ENCODE assay signal across 8 cellular contexts in genomic region chr16:56606688-56607618, GRCh38. TPM values are rescaled to one million over a fixed set of nuclear protein-coding genes. Genes with fewer than 3 reads are reported as not detected.
A peak's percentile ranks its signal among the peaks of the same experiment; 100 is the strongest.
DNase-seq lines count a peak whose midpoint lies in the region; ATAC-seq lines count a peak whose summit lies in the region.

No MANE protein-coding gene starts in this region.

- DNase-seq in activated CD8-positive, alpha-beta memory T cell treated with anti-CD3 and anti-CD28 coated beads, Interleukin-2, amount 10 ng/mL, durations not matched to agents 7 days and 5 days = no peak
- no peak for DNase-seq in activated CD8-positive, alpha-beta memory T cell treated with anti-CD3 and anti-CD28 coated beads, Interleukin-2, amount 50 U/mL, for 4 hours
- DNase-seq in Right ventricle myocardium superior (peak; percentile 84), pulmonary artery endothelial cell (ENCODE audit: low read depth, low spot score) (peak; percentile 97), NCI-H1105 (lab: John Stamatoyannopoulos, UW) (no peak)

- ATAC-seq in activated CD8-positive, alpha-beta memory T cell treated with anti-CD3 and anti-CD28 coated beads, Interleukin-2, amount 10 ng/mL, durations not matched to agents 7 days and 5 days = no peak
- ATAC-seq in activated T-helper 17 cell treated with anti-CD3 and anti-CD28 coated beads, Interleukin-2, amount 50 U/mL, for 72 hours (replicated peaks) = no peak
- peak; percentile 1 for ATAC-seq in Right ventricle myocardium superior (ENCODE audit: poor library complexity)
- ATAC-seq in HG03159 (IDR thresholded peaks at IDR 0.05; ENCODE audit: unreplicated experiment) = no peak
- ATAC-seq in HG02763 (IDR thresholded peaks at IDR 0.05; ENCODE audit: unreplicated experiment) = no peak

- H3K4me3 Mint-ChIP-seq in activated CD8-positive, alpha-beta memory T cell treated with anti-CD3 and anti-CD28 coated beads, Interleukin-2, amount 10 ng/mL, durations not matched to agents 7 days and 5 days = no peak overlapping the region
- H3K4me3 Mint-ChIP-seq in activated T-helper 17 cell treated with anti-CD3 and anti-CD28 coated beads, Interleukin-2, amount 50 U/mL, for 72 hours = peak overlapping the region; percentile 98

- H3K4me1 Mint-ChIP-seq in activated CD8-positive, alpha-beta memory T cell treated with anti-CD3 and anti-CD28 coated beads, Interleukin-2, amount 10 ng/mL, durations not matched to agents 7 days and 5 days = peaks cover 44% of the 10 kb centered on the region
- peaks cover 37% of the 10 kb centered on the region for H3K4me1 Mint-ChIP-seq in activated T-helper 17 cell treated with anti-CD3 and anti-CD28 coated beads, Interleukin-2, amount 50 U/mL, for 72 hours

- CTCF ChIA-PET in activated CD8-positive, alpha-beta memory T cell treated with anti-CD3 and anti-CD28 coated beads, Interleukin-2, amount 10 ng/mL, durations not matched to agents 7 days and 5 days (lab: Charles Lee) = interaction anchor here (0.9 to 3.9 kb wide), 7 partner anchors 11 to 95 kb away, joined by 3 to 15 read pairs (median 5); no protein-coding TSS in a partner anchor

- peak overlapping the region; percentile 55 for H3K27ac Mint-ChIP-seq in activated CD8-positive, alpha-beta memory T cell treated with anti-CD3 and anti-CD28 coated beads, Interleukin-2, amount 10 ng/mL, durations not matched to agents 7 days and 5 days
- no peak overlapping the region for H3K27ac Mint-ChIP-seq in activated T-helper 17 cell treated with anti-CD3 and anti-CD28 coated beads, Interleukin-2, amount 50 U/mL, for 72 hours

- H3K9me3 Mint-ChIP-seq in activated CD8-positive, alpha-beta memory T cell treated with anti-CD3 and anti-CD28 coated beads, Interleukin-2, amount 10 ng/mL, durations not matched to agents 7 days and 5 days (ENCODE audit: low read depth) = no peaks in the 10 kb centered on the region
- H3K9me3 Mint-ChIP-seq in activated T-helper 17 cell treated with anti-CD3 and anti-CD28 coated beads, Interleukin-2, amount 50 U/mL, for 72 hours = no peaks in the 10 kb centered on the region

- no peaks in the 10 kb centered on the region for H3K36me3 Mint-ChIP-seq in activated CD8-positive, alpha-beta memory T cell treated with anti-CD3 and anti-CD28 coated beads, Interleukin-2, amount 10 ng/mL, durations not matched to agents 7 days and 5 days
- peaks cover 7% of the 10 kb centered on the region for H3K36me3 Mint-ChIP-seq in activated T-helper 17 cell treated with anti-CD3 and anti-CD28 coated beads, Interleukin-2, amount 50 U/mL, for 72 hours (ENCODE audit: low read depth)

- intact Hi-C loops in Right ventricle myocardium superior (cut with DNase I) = no loop called here

- H3K27me3 Mint-ChIP-seq in activated CD8-positive, alpha-beta memory T cell treated with anti-CD3 and anti-CD28 coated beads, Interleukin-2, amount 10 ng/mL, durations not matched to agents 7 days and 5 days = peaks cover 4% of the 10 kb centered on the region
- H3K27me3 Mint-ChIP-seq in activated T-helper 17 cell treated with anti-CD3 and anti-CD28 coated beads, Interleukin-2, amount 50 U/mL, for 72 hours = no peaks in the 10 kb centered on the region

RNA-seq across cellular contexts. Expression of gene MT2A, which starts 1.4 kb away (rescaled TPM):
- 100 to 1,000 TPM; 121 to 125 TPM for total RNA-seq in activated CD8-positive, alpha-beta memory T cell treated with anti-CD3 and anti-CD28 coated beads, Interleukin-2, amount 10 ng/mL, durations not matched to agents 7 days and 5 days
- total RNA-seq in activated T-helper 17 cell treated with anti-CD3 and anti-CD28 coated beads, Interleukin-2, amount 50 U/mL, for 72 hours = 100 to 1,000 TPM in 1 of 2 donors, 10 to 100 TPM in 1; 25.6 to 114 TPM
- 87.9 TPM for total RNA-seq in Right ventricle myocardium superior
- total RNA-seq in pulmonary artery endothelial cell = 227 and 304 TPM in 2 replicates

RNA-seq across cellular contexts. Expression of gene MT3, which starts 17.6 kb away (rescaled TPM):
- total RNA-seq in activated CD8-positive, alpha-beta memory T cell treated with anti-CD3 and anti-CD28 coated beads, Interleukin-2, amount 10 ng/mL, durations not matched to agents 7 days and 5 days = 1 to 10 TPM in 1 of 2 experiments, not detected in 1; 3.6 TPM
- 10 to 100 TPM in 1 of 2 donors, 1 to 10 TPM in 1; 3.0 to 73.8 TPM for total RNA-seq in activated T-helper 17 cell treated with anti-CD3 and anti-CD28 coated beads, Interleukin-2, amount 50 U/mL, for 72 hours
- 3.5 TPM for total RNA-seq in Right ventricle myocardium superior
- total RNA-seq in pulmonary artery endothelial cell = not detected in 2 replicates

RNA-seq across cellular contexts. Expression of gene MT1E, which starts 18.6 kb away (rescaled TPM):
- 10 to 100 TPM; 41.2 to 54.1 TPM for total RNA-seq in activated CD8-positive, alpha-beta memory T cell treated with anti-CD3 and anti-CD28 coated beads, Interleukin-2, amount 10 ng/mL, durations not matched to agents 7 days and 5 days
- under 1 TPM in 1 of 2 donors, not detected in 1; 0.53 TPM for total RNA-seq in activated T-helper 17 cell treated with anti-CD3 and anti-CD28 coated beads, Interleukin-2, amount 50 U/mL, for 72 hours
- total RNA-seq in Right ventricle myocardium superior = 109 TPM
- 132 and 284 TPM in 2 replicates for total RNA-seq in pulmonary artery endothelial cell

RNA-seq across cellular contexts. Expression of gene MT1M, which starts 25.5 kb away (rescaled TPM):
- total RNA-seq in activated CD8-positive, alpha-beta memory T cell treated with anti-CD3 and anti-CD28 coated beads, Interleukin-2, amount 10 ng/mL, durations not matched to agents 7 days and 5 days = not detected
- total RNA-seq in activated T-helper 17 cell treated with anti-CD3 and anti-CD28 coated beads, Interleukin-2, amount 50 U/mL, for 72 hours = not detected
- total RNA-seq in Right ventricle myocardium superior (5.4 TPM), pulmonary artery endothelial cell (3.5 and 8.8 TPM in 2 replicates)

RNA-seq across cellular contexts. Expression of gene MT1A, which starts 31.5 kb away (rescaled TPM):
- total RNA-seq in activated CD8-positive, alpha-beta memory T cell treated with anti-CD3 and anti-CD28 coated beads, Interleukin-2, amount 10 ng/mL, durations not matched to agents 7 days and 5 days = under 1 TPM in 1 of 2 experiments, not detected in 1; 0.91 TPM
- total RNA-seq in activated T-helper 17 cell treated with anti-CD3 and anti-CD28 coated beads, Interleukin-2, amount 50 U/mL, for 72 hours = 1 to 10 TPM; 1.5 to 6.5 TPM
- 2.3 TPM for total RNA-seq in Right ventricle myocardium superior
- total RNA-seq in pulmonary artery endothelial cell = 4.2 and 9.4 TPM in 2 replicates

Comparison
In these comparisons a context has a peak if more than half of its experiments do, and no peak if none do; other contexts are left out.
1. DNase-seq: peak in Right ventricle myocardium superior (single experiment) and pulmonary artery endothelial cell (single experiment); none in activated CD8-positive, alpha-beta memory T cell treated with anti-CD3 and anti-CD28 coated beads, Interleukin-2, amount 10 ng/mL, durations not matched to agents 7 days and 5 days (single experiment), activated CD8-positive, alpha-beta memory T cell treated with anti-CD3 and anti-CD28 coated beads, Interleukin-2, amount 50 U/mL, for 4 hours (single experiment) and NCI-H1105 (single experiment).
2. RNA of gene MT1E, which starts 18.6 kb away (total RNA-seq): 132 to 284 TPM in pulmonary artery endothelial cell, 109 TPM in Right ventricle myocardium superior (single experiment) and 41.2 to 54.1 TPM in activated CD8-positive, alpha-beta memory T cell treated with anti-CD3 and anti-CD28 coated beads, Interleukin-2, amount 10 ng/mL, durations not matched to agents 7 days and 5 days; 0.53 TPM in activated T-helper 17 cell treated with anti-CD3 and anti-CD28 coated beads, Interleukin-2, amount 50 U/mL, for 72 hours; every median in the first group is over 10 times any median in the second.